ENCODE assay signal across 8 cellular contexts in the genomic region with DNA sequence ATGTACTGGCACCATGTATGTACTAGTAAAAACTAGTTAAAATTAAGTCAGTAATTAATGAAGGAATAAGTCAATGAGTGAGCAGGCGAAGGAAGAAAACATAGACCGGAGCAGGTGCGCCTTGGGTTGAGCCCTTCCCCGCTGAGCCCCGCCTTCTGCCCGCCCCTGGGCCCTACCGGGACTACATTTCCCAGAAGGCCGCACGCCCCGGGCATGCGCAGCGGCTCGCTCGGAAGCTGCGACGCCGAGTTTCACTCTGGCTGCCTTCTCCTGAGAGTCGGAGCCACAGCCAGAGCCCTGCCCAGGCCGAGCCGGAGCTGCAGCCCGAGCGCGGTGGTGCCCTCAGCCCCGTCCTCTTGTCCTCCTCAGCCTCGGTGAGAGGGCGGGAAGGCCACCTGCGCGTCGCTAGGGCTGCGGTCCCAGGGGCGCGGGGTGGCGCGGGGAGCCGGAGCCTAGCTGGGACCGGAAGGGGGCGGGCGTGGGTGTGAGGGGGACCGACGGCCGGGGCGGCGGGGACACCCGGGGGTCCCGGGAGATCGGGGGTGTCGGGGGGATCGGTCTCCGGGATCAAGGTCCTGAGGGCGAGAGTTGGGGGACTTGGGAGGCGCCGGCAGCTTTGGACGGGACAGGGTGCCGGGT. TPM values are rescaled to one million over a fixed set of nuclear protein-coding genes. Genes with fewer than 3 reads are reported as not detected.
A peak's percentile ranks its signal among the peaks of the same experiment; 100 is the strongest.
DNase-seq lines count a peak whose midpoint lies in the region; ATAC-seq and TF ChIP-seq lines count a peak whose summit lies in the region.
"Not testable (repeated sequence)": the region's sequence is repeated elsewhere in the genome, so short reads cannot be mapped to it uniquely, and the experiment has no call there.

A gene (plus strand): TSS at position 247 of the 639 bp plus-strand sequence. CDS start 18,801 bp downstream, outside the sequence.

- DNase-seq in CD4-positive, CD25-positive, alpha-beta regulatory T cell: peak in 2 of 3 donors; percentile 37 to 81
- not testable (repeated sequence) for DNase-seq in RPMI7951 (ENCODE audit: low read depth); epithelial cell of proximal tubule (ENCODE audit: low read depth)
- peak; percentile 50 for DNase-seq in activated T-helper 1 cell treated with anti-CD3 and anti-CD28 coated beads, Interleukin-12 subunit alpha, Interleukin-12 subunit beta, Interleukin-2, Interleukin-4 antibody, amounts not matched to agents 30 ng/mL and 10 ng/mL and 1 ng/mL, durations not matched to agents 14 hours and 24 hours and 36 hours (ENCODE audit: low spot score)
- DNase-seq in stimulated activated CD4-positive, alpha-beta T cell treated with anti-CD3 and anti-CD28 coated beads, Interleukin-4, amount 100 ng/mL, for 4 hours: peak; percentile 23 to 28

- H3K36me3 ChIP-seq in CD4-positive, CD25-positive, alpha-beta regulatory T cell (ENCODE audit: control insufficient read depth, insufficient read depth, low read length); mesodermal cell (ENCODE audit: control insufficient read depth, insufficient read depth, low read length): not testable (repeated sequence)

- not testable (repeated sequence) for H3K9me3 ChIP-seq in CD4-positive, CD25-positive, alpha-beta regulatory T cell (ENCODE audit: control insufficient read depth in 2 of 2, low read length in 2 of 2); mesodermal cell (ENCODE audit: control insufficient read depth, low read length)

- H3K4me1 Mint-ChIP-seq in CD4-positive, CD25-positive, alpha-beta regulatory T cell; activated T-helper 1 cell treated with anti-CD3 and anti-CD28 coated beads, Interleukin-12 subunit alpha, Interleukin-12 subunit beta, Interleukin-2, Interleukin-4 antibody, amounts not matched to agents 30 ng/mL and 10 ng/mL and 1 ng/mL, durations not matched to agents 14 hours and 24 hours and 36 hours (ENCODE audit: low read depth): not testable (repeated sequence)

- 0% methylated on average over 9 of the region's 54 CpGs; no CpG with 5 or more reads in 1 of the 2 experiments for WGBS in mesodermal cell (ENCODE audit: insufficient coverage in 2 of 2), 2 experiments

- H3K4me1 ChIP-seq in CD4-positive, CD25-positive, alpha-beta regulatory T cell (ENCODE audit: control insufficient read depth, insufficient read depth, low read length, poor library complexity, severe bottlenecking); mesodermal cell (ENCODE audit: control insufficient read depth, insufficient read depth, low read length, poor library complexity, severe bottlenecking): not testable (repeated sequence)

- H3K27me3 ChIP-seq in CD4-positive, CD25-positive, alpha-beta regulatory T cell (ENCODE audit: control insufficient read depth, insufficient read depth, low read length): not testable (repeated sequence)

- not testable (repeated sequence) for TF ChIP-seq CTCF in epithelial cell of proximal tubule (conservative IDR thresholded peaks at IDR 0.05; ENCODE audit: low read depth, low read length)

- not testable (repeated sequence) for H3K27me3 Mint-ChIP-seq in CD4-positive, CD25-positive, alpha-beta regulatory T cell; activated T-helper 1 cell treated with anti-CD3 and anti-CD28 coated beads, Interleukin-12 subunit alpha, Interleukin-12 subunit beta, Interleukin-2, Interleukin-4 antibody, amounts not matched to agents 30 ng/mL and 10 ng/mL and 1 ng/mL, durations not matched to agents 14 hours and 24 hours and 36 hours (ENCODE audit: insufficient read depth)

- H3K36me3 Mint-ChIP-seq in CD4-positive, CD25-positive, alpha-beta regulatory T cell; activated T-helper 1 cell treated with anti-CD3 and anti-CD28 coated beads, Interleukin-12 subunit alpha, Interleukin-12 subunit beta, Interleukin-2, Interleukin-4 antibody, amounts not matched to agents 30 ng/mL and 10 ng/mL and 1 ng/mL, durations not matched to agents 14 hours and 24 hours and 36 hours (ENCODE audit: low read depth): not testable (repeated sequence)

- peak; percentile 96 to 98 for ATAC-seq in CD4-positive, CD25-positive, alpha-beta regulatory T cell (ENCODE audit: low read depth in 2 of 2)
- ATAC-seq in GM19467 (IDR thresholded peaks at IDR 0.05; ENCODE audit: unreplicated experiment) (peak; percentile 97), HG03095 (IDR thresholded peaks at IDR 0.05; ENCODE audit: unreplicated experiment) (peak; percentile 97)

- H3K4me3 ChIP-seq in CD4-positive, CD25-positive, alpha-beta regulatory T cell (ENCODE audit: low read depth, low read length): not testable (repeated sequence)
- H3K4me3 ChIP-seq in epithelial cell of proximal tubule (ENCODE audit: low read depth, low read length) (peak within 1 kb of the TSS; percentile 53), mesodermal cell (ENCODE audit: extremely low read depth, insufficient read depth, low read length, poor library complexity, severe bottlenecking) (peak within 1 kb of the TSS; percentile 38)

- intact Hi-C loops in activated T-helper 1 cell treated with anti-CD3 and anti-CD28 coated beads, Interleukin-12 subunit alpha, Interleukin-12 subunit beta, Interleukin-2, Interleukin-4 antibody, amounts not matched to agents 30 ng/mL and 10 ng/mL and 1 ng/mL, durations not matched to agents 14 hours and 24 hours and 36 hours (cut with micrococcal nuclease): not testable (repeated sequence)

- peak within 1 kb of the TSS in 2 of 4 donors; percentile 32 to 76 for H3K4me3 Mint-ChIP-seq in CD4-positive, CD25-positive, alpha-beta regulatory T cell
- peak within 1 kb of the TSS; percentile 56 for H3K4me3 Mint-ChIP-seq in activated T-helper 1 cell treated with anti-CD3 and anti-CD28 coated beads, Interleukin-12 subunit alpha, Interleukin-12 subunit beta, Interleukin-2, Interleukin-4 antibody, amounts not matched to agents 30 ng/mL and 10 ng/mL and 1 ng/mL, durations not matched to agents 14 hours and 24 hours and 36 hours

- H3K27ac ChIP-seq in CD4-positive, CD25-positive, alpha-beta regulatory T cell (ENCODE audit: insufficient read depth, low read length, poor library complexity, severe bottlenecking); mesodermal cell (ENCODE audit: low read depth, low read length, severe bottlenecking): not testable (repeated sequence)

- H3K9me3 Mint-ChIP-seq in CD4-positive, CD25-positive, alpha-beta regulatory T cell; activated T-helper 1 cell treated with anti-CD3 and anti-CD28 coated beads, Interleukin-12 subunit alpha, Interleukin-12 subunit beta, Interleukin-2, Interleukin-4 antibody, amounts not matched to agents 30 ng/mL and 10 ng/mL and 1 ng/mL, durations not matched to agents 14 hours and 24 hours and 36 hours: not testable (repeated sequence)

- H3K27ac Mint-ChIP-seq in CD4-positive, CD25-positive, alpha-beta regulatory T cell; activated T-helper 1 cell treated with anti-CD3 and anti-CD28 coated beads, Interleukin-12 subunit alpha, Interleukin-12 subunit beta, Interleukin-2, Interleukin-4 antibody, amounts not matched to agents 30 ng/mL and 10 ng/mL and 1 ng/mL, durations not matched to agents 14 hours and 24 hours and 36 hours: not testable (repeated sequence)

RNA-seq across cellular contexts. Expression of the gene that starts here (rescaled TPM):
- total RNA-seq in CD4-positive, CD25-positive, alpha-beta regulatory T cell: 36.0 TPM
- polyA plus RNA-seq in CD4-positive, CD25-positive, alpha-beta regulatory T cell: 10 to 100 TPM; 10.7 to 16.9 (median 15.8) TPM
- total RNA-seq in RPMI7951 (2014; rRNA removed; shearing (Covaris generic)): 10.9 and 11.6 TPM in 2 replicates
- 26.4 and 28.0 TPM in 2 replicates for total RNA-seq in activated T-helper 1 cell treated with anti-CD3 and anti-CD28 coated beads, Interleukin-12 subunit alpha, Interleukin-12 subunit beta, Interleukin-2, Interleukin-4 antibody, amounts not matched to agents 30 ng/mL and 10 ng/mL and 1 ng/mL, durations not matched to agents 14 hours and 24 hours and 36 hours
- total RNA-seq in epithelial cell of proximal tubule: 11.5 and 12.3 TPM in 2 replicates
- polyA plus RNA-seq in mesodermal cell (2013, experiment 1 of 2): 20.7 TPM
- 16.7 TPM for polyA plus RNA-seq in mesodermal cell (2013, experiment 2 of 2)
